17 cellular contexts compared by ENCODE assay signal in the genomic region with DNA sequence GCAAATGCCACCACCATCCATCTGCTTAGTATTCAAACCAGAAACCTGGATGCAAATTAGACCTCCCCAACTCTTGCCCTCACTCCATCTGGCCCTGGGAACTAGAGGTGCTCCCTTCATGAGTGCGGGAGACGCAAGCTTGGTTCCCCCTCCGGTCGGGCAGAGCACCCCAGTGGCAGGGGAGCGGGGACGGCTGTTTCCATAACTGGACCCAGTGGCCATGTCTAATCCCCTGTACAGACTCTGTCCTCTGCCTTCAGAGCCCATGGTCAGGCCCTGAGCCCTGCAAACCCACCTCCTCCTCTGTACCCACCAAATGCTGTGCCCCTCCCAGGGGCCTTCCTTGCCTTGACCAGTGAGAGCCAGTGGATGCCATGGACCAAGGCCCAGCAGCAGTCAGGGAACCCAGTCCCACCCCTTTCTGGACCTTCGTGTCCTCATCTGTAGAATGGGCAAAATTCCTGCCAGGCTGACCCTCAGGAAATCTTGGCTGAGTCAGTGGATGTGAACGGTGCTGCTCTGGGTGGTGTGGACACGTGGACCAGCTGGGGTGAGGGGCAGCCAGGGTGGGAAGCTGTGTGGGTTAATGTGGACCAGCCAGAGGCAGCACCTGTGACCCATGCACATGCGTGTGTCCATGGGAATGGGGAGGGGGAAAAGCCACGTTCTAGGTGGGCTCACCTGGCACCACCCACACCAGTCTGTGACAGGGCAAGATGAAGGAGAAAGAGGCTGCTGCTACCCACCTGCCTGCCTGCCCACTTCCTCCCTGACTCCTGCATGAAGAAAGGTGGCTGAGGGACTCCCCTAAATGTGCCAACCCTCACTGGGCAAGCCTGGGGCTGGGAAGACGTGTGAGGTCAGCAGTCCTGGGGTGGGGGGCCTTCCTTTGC.
DNase-seq lines count a peak whose midpoint lies in the region; ATAC-seq and TF ChIP-seq lines count a peak whose summit lies in the region.
"Had no signal": no experiment of that assay in that cellular context is flagged by ENCODE, and none has a peak within 500 bp of the region (broad histone marks: within the 10 kb centered on the region; RNA-seq: fewer than 3 reads in every experiment).

No MANE protein-coding gene starts in this region.

- no peaks in the 10 kb centered on the region for H3K9me3 Mint-ChIP-seq in activated T-cell treated with anti-CD3 and anti-CD28 coated beads, Interleukin-2, amount 50 U/mL, for 24 hours
- no peaks in the 10 kb centered on the region for H3K9me3 Mint-ChIP-seq in activated CD8-positive, alpha-beta T cell treated with anti-CD3 and anti-CD28 coated beads for 36 hours
- H3K9me3 Mint-ChIP-seq in stimulated activated naive B cell treated with anti-CD40 and anti-IgM and Interleukin-4, amounts not matched to agents 10 μg/mL and 1 μg/mL and 100 μg/mL, for 72 hours: peaks cover 0 to 4% of the 10 kb centered on the region in 2 donors
- H3K9me3 Mint-ChIP-seq in CD14-positive monocyte: no peaks in the 10 kb centered on the region
- H3K9me3 Mint-ChIP-seq: activated T-cell treated with anti-CD3 and anti-CD28 coated beads, Interleukin-2, amount 50 U/mL, for 4 hours; CD4-positive, alpha-beta T cell; neural progenitor cell had no signal

- H3K36me3 Mint-ChIP-seq in activated T-cell treated with anti-CD3 and anti-CD28 coated beads, Interleukin-2, amount 50 U/mL, for 24 hours (ENCODE audit: low read depth): no peaks in the 10 kb centered on the region
- H3K36me3 Mint-ChIP-seq in activated CD8-positive, alpha-beta T cell treated with anti-CD3 and anti-CD28 coated beads for 36 hours (ENCODE audit: low read depth): no peaks in the 10 kb centered on the region
- H3K36me3 Mint-ChIP-seq in stimulated activated naive B cell treated with anti-CD40 and anti-IgM and Interleukin-4, amounts not matched to agents 10 μg/mL and 1 μg/mL and 100 μg/mL, for 72 hours: no peaks in the 10 kb centered on the region
- H3K36me3 Mint-ChIP-seq in CD14-positive monocyte: no peaks in the 10 kb centered on the region
- H3K36me3 Mint-ChIP-seq: IgD-negative memory B cell, neural progenitor cell had no signal

- H3K27ac Mint-ChIP-seq in activated T-cell treated with anti-CD3 and anti-CD28 coated beads, Interleukin-2, amount 50 U/mL, for 24 hours: peak overlapping the region; percentile 27
- no peak overlapping the region for H3K27ac Mint-ChIP-seq in activated CD8-positive, alpha-beta T cell treated with anti-CD3 and anti-CD28 coated beads for 36 hours
- peak overlapping the region; percentile 53 for H3K27ac Mint-ChIP-seq in stimulated activated naive B cell treated with anti-CD40 and anti-IgM and Interleukin-4, amounts not matched to agents 10 μg/mL and 1 μg/mL and 100 μg/mL, for 72 hours
- H3K27ac Mint-ChIP-seq in CD14-positive monocyte: peak overlapping the region in 1 of 7 donors; percentile 23
- H3K27ac Mint-ChIP-seq: CD4-positive, alpha-beta T cell; IgD-negative memory B cell had no signal

- peaks cover 3% of the 10 kb centered on the region for H3K27me3 Mint-ChIP-seq in activated T-cell treated with anti-CD3 and anti-CD28 coated beads, Interleukin-2, amount 50 U/mL, for 24 hours
- peaks cover 3% of the 10 kb centered on the region for H3K27me3 Mint-ChIP-seq in activated CD8-positive, alpha-beta T cell treated with anti-CD3 and anti-CD28 coated beads for 36 hours
- H3K27me3 Mint-ChIP-seq in stimulated activated naive B cell treated with anti-CD40 and anti-IgM and Interleukin-4, amounts not matched to agents 10 μg/mL and 1 μg/mL and 100 μg/mL, for 72 hours: peaks cover 0 to 15% of the 10 kb centered on the region in 2 donors
- H3K27me3 Mint-ChIP-seq in CD14-positive monocyte (ENCODE audit: low read depth in 3 of 3): peaks cover 7 to 14% (median 10%) of the 10 kb centered on the region in 3 donors
- H3K27me3 Mint-ChIP-seq: CD4-positive, alpha-beta T cell had no signal

- no peak for TF ChIP-seq CTCF in activated CD8-positive, alpha-beta T cell treated with anti-CD3 and anti-CD28 coated beads for 36 hours (IDR thresholded peaks at IDR 0.05)
- no peak for TF ChIP-seq CTCF in CD14-positive monocyte (IDR thresholded peaks at IDR 0.05)

- H3K4me1 Mint-ChIP-seq in activated T-cell treated with anti-CD3 and anti-CD28 coated beads, Interleukin-2, amount 50 U/mL, for 24 hours (ENCODE audit: low read depth): peaks cover 8% of the 10 kb centered on the region
- H3K4me1 Mint-ChIP-seq in activated CD8-positive, alpha-beta T cell treated with anti-CD3 and anti-CD28 coated beads for 36 hours (ENCODE audit: low read depth): peaks cover 26% of the 10 kb centered on the region
- H3K4me1 Mint-ChIP-seq in stimulated activated naive B cell treated with anti-CD40 and anti-IgM and Interleukin-4, amounts not matched to agents 10 μg/mL and 1 μg/mL and 100 μg/mL, for 72 hours: peaks cover 36 to 71% of the 10 kb centered on the region in 2 donors
- peaks cover 3% of the 10 kb centered on the region for H3K4me1 Mint-ChIP-seq in CD14-positive monocyte
- H3K4me1 Mint-ChIP-seq: neural progenitor cell had no signal

- ATAC-seq in activated CD8-positive, alpha-beta T cell treated with anti-CD3 and anti-CD28 coated beads for 36 hours: peak; percentile 70
- ATAC-seq in left lobe of liver: no peak
- ATAC-seq in stimulated activated naive B cell treated with anti-CD40 and anti-IgM and Interleukin-4, amounts not matched to agents 10 μg/mL and 1 μg/mL and 100 μg/mL, for 72 hours (replicated peaks): peak; percentile 57 to 59

- intact Hi-C loops in activated CD8-positive, alpha-beta T cell treated with anti-CD3 and anti-CD28 coated beads for 36 hours (cut with micrococcal nuclease): loop anchor here (5.0 kb wide), 1 partner anchor 75 kb away; a partner anchor contains a TSS
- intact Hi-C loops in CD14-positive monocyte (cut with micrococcal nuclease): no loop called here

- CTCF ChIA-PET in activated CD8-positive, alpha-beta T cell treated with anti-CD3 and anti-CD28 coated beads for 36 hours (lab: Charles Lee): interaction anchor here (0.8 to 3.6 kb wide), 9 partner anchors 8 to 84 kb away, joined by 3 to 45 read pairs (median 7); no protein-coding TSS in a partner anchor

- POLR2A ChIA-PET in activated CD8-positive, alpha-beta T cell treated with anti-CD3 and anti-CD28 coated beads for 36 hours (lab: Charles Lee): no interaction called here

- no peak for DNase-seq in activated T-cell treated with anti-CD3 and anti-CD28 coated beads, Interleukin-2, amount 50 U/mL, for 24 hours
- DNase-seq in activated T-cell treated with anti-CD3 and anti-CD28 coated beads, Interleukin-2, amount 50 U/mL, for 1 hour: no peak
- DNase-seq in activated CD8-positive, alpha-beta T cell treated with anti-CD3 and anti-CD28 coated beads for 36 hours: peak; percentile 38
- peak; percentile 33 for DNase-seq in left lobe of liver (ENCODE audit: low spot score)
- no peak for DNase-seq in stimulated activated naive B cell treated with anti-CD40 and anti-IgM and Interleukin-4, amounts not matched to agents 10 μg/mL and 1 μg/mL and 100 μg/mL, for 72 hours
- DNase-seq in CD14-positive monocyte (ENCODE audit: low spot score): no peak
- DNase-seq in SIG-M5 treated with dmso at 0.1 percent for 504 hours (lab: John Stamatoyannopoulos, UW; ENCODE audit: unreplicated experiment): no peak
- no peak for DNase-seq in NCI-H187 (lab: John Stamatoyannopoulos, UW)
- DNase-seq: activated T-cell treated with anti-CD3 and anti-CD28 coated beads, Interleukin-2, amount 50 U/mL, for 4 hours; CD4-positive, alpha-beta T cell; DMS153; GF-D8; kidney glomerular epithelial cell; NCI-H226; stimulated activated CD4-positive, alpha-beta T cell treated with anti-CD3 and anti-CD28 coated beads, Interleukin-4, amount 100 ng/mL, for 4 hours had no signal

- H3K4me3 Mint-ChIP-seq in activated T-cell treated with anti-CD3 and anti-CD28 coated beads, Interleukin-2, amount 50 U/mL, for 24 hours: no peak overlapping the region
- no peak overlapping the region for H3K4me3 Mint-ChIP-seq in activated CD8-positive, alpha-beta T cell treated with anti-CD3 and anti-CD28 coated beads for 36 hours
- H3K4me3 Mint-ChIP-seq in stimulated activated naive B cell treated with anti-CD40 and anti-IgM and Interleukin-4, amounts not matched to agents 10 μg/mL and 1 μg/mL and 100 μg/mL, for 72 hours: no peak overlapping the region
- no peak overlapping the region for H3K4me3 Mint-ChIP-seq in CD14-positive monocyte
- H3K4me3 Mint-ChIP-seq: activated T-cell treated with anti-CD3 and anti-CD28 coated beads, Interleukin-2, amount 50 U/mL, for 4 hours; CD4-positive, alpha-beta T cell; IgD-negative memory B cell; neural progenitor cell had no signal

Comparison
In these comparisons a context has a peak if more than half of its experiments do, and no peak if none do; other contexts are left out.
1. DNase-seq: peak in activated CD8-positive, alpha-beta T cell treated with anti-CD3 and anti-CD28 coated beads for 36 hours (single experiment) and left lobe of liver (single experiment); none in activated T-cell treated with anti-CD3 and anti-CD28 coated beads, Interleukin-2, amount 50 U/mL, for 24 hours (single experiment), activated T-cell treated with anti-CD3 and anti-CD28 coated beads, Interleukin-2, amount 50 U/mL, for 1 hour (single experiment), stimulated activated naive B cell treated with anti-CD40 and anti-IgM and Interleukin-4, amounts not matched to agents 10 μg/mL and 1 μg/mL and 100 μg/mL, for 72 hours (single experiment), CD14-positive monocyte (single experiment), SIG-M5 treated with dmso at 0.1 percent for 504 hours (single experiment) and NCI-H187 (0 of 2).